In the genomic region with DNA sequence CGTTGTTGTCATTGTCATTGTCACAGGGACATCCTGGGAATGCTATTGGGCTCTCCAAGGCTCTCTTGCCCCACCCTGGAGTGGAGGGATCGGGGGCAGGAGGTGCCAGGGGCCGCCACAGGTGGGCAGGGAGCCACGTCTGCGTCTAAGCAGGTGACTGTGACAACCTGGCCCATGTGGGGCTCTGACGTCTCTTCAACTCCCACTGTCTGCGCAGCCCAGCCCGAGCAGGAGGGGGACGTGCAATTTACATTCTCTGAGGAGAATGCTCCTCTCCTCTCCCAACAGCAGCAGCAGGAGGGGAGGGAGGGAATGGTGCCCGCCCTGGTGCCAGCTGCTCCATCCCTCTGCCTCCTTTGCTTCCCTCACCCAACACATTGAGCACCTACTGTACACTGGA, we compare ENCODE assay signal across 16 cellular contexts.
"Had no signal": no experiment of that assay in that cellular context is flagged by ENCODE, and none has a peak within 500 bp of the region (broad histone marks: within the 10 kb centered on the region; RNA-seq: fewer than 3 reads in every experiment).

No MANE protein-coding gene starts in this region.

- ATAC-seq: heart left ventricle had no signal

- H3K27ac ChIP-seq: ascending aorta, coronary artery, heart left ventricle, left ventricle myocardium inferior, right atrium auricular region, tibial nerve, uterus, WERI-Rb-1 had no signal

- DNase-seq: activated CD4-positive, alpha-beta T cell treated with anti-CD3 and anti-CD28 coated beads, Interleukin-2, amount 50 U/mL, for 4 hours; activated gamma-delta T cell; heart left ventricle; left ventricle myocardium inferior; mammary epithelial cell; midbrain; nephron progenitor cell; stimulated activated CD4-positive, alpha-beta T cell treated with anti-CD3 and anti-CD28 coated beads, Interleukin-12 subunit alpha, Interleukin-12 subunit beta, amount 100 ng/mL, for 4 hours; stimulated activated CD4-positive, alpha-beta T cell treated with anti-CD3 and anti-CD28 coated beads, Interleukin-2, amount 100 ng/mL, for 24 hours; stimulated activated naive CD4-positive, alpha-beta T cell treated with Interleukin-2 at 50 U/mL for 16 hours; uterus; WERI-Rb-1 had no signal
